8 cellular contexts compared by ENCODE assay signal in the genomic region with DNA sequence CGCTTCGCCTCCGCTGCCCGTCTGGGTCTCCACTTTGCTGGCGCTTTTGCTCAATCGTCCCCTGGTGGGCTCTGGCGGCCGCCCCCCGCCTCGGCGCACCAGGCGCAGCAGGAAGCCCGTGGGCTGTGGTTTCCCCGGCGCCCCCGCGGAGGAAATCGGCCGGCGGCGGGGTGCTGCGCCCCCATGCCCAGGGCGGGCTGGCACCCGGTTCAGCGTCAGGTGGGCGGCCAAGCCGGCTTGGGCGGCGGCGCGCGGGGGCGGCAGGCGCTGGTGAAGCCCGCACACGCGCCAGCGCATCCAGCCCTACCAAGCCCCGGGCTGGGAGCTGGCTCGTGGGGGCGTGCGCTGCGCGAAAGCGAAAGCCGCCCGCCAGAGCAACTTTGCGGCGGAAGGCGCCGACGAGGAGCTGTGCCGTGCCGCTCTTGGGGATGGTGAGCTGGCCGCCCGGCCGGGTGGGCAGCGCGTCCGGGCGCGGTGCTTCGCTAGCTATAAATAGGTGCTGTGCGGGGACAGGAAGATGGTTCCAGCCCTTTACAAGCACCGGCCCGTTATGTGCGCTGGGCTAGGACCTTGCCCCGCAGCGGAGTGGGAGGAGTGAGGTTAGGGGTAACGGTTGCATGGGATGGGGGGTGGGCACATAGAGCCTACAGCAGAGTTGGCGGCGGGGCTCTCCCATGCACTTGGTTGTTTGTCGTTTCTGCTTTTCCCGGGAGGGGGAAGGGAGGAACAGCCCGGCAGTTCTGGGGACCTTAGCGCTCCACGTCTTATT. TPM values are rescaled to one million over a fixed set of nuclear protein-coding genes. Genes with fewer than 3 reads are reported as not detected.
DNase-seq lines count a peak whose midpoint lies in the region; ATAC-seq, FAIRE-seq and TF ChIP-seq lines count a peak whose summit lies in the region.

No MANE protein-coding gene starts in this region.

- CTCF ChIA-PET in A549 (lab: Yijun Ruan, JAX), result interaction anchor here (0.9 to 6.8 kb wide), 29 partner anchors 9 to 279 kb away, joined by 3 to 75 read pairs (median 4); partner anchors contain the start of genes CABIN1 and SUSD2

- no peak for TF ChIP-seq RAD21 in A549 (conservative IDR thresholded peaks at IDR 0.05 in 1 of 2, IDR thresholded peaks at IDR 0.05 in 1 of 2)

- 6% methylated on average over 12 of the region's 77 CpGs for WGBS in A549 (ENCODE audit: missing lambda C conversion rate)

- peaks cover 14% of the 10 kb centered on the region for H3K4me1 ChIP-seq in A549

- H3K9me3 ChIP-seq in A549 (no peaks in the 10 kb centered on the region), WERI-Rb-1 (ENCODE audit: severe bottlenecking) (no peaks in the 10 kb centered on the region)

- H3K27me3 ChIP-seq in WERI-Rb-1 (ENCODE audit: insufficient read depth, low read depth, severe bottlenecking) (no peaks in the 10 kb centered on the region), bronchial epithelial cell (ENCODE audit: control insufficient read depth, insufficient read depth, low read length) (no peaks in the 10 kb centered on the region)

- TF ChIP-seq POLR2A in A549 (IDR thresholded peaks at IDR 0.05; ENCODE audit: low read length) (no peak), GM18951 (IDR thresholded peaks at IDR 0.05; ENCODE audit: extremely low read depth, insufficient read depth, insufficient read length) (peak; percentile 20)

- H3K36me3 ChIP-seq in WERI-Rb-1, result peaks cover 29% of the 10 kb centered on the region
- H3K36me3 ChIP-seq in bronchial epithelial cell (ENCODE audit: control insufficient read depth, insufficient read depth, low read length), result peaks cover 1% of the 10 kb centered on the region

- in situ Hi-C loops in GM18951 (cut with MboI; ENCODE audit: low sequenced_read_pairs, unreplicated experiment), result no loop called here

- POLR2A ChIA-PET in A549 (lab: Yijun Ruan, JAX), result interaction anchor here (1.2 to 1.6 kb wide), 2 partner anchors 10 to 145 kb away, joined by 3 to 7 read pairs; partner anchors contain the start of gene CABIN1

- H3K27ac ChIP-seq in A549 (peak overlapping the region; percentile 79 to 96), WERI-Rb-1 (peak overlapping the region; percentile 81)

- TF ChIP-seq CTCF in A549 (IDR thresholded peaks at IDR 0.05) (no peak), WERI-Rb-1 (IDR thresholded peaks at IDR 0.05; ENCODE audit: low read depth, low read length) (no peak), bronchial epithelial cell (IDR thresholded peaks at IDR 0.05; ENCODE audit: insufficient read depth, low read length, severe bottlenecking) (no peak)

- H3K4me3 ChIP-seq in A549 (peak overlapping the region; percentile 83), WERI-Rb-1 (ENCODE audit: low read depth, low read length) (peak overlapping the region; percentile 41), bronchial epithelial cell (ENCODE audit: low read depth, low read length) (peak overlapping the region; percentile 38)

- no peak for DNase-seq in A549 (ENCODE audit: low read depth in 1 of 2, low spot score in 1 of 2)
- DNase-seq in HK-2 (ENCODE audit: unreplicated experiment), result peak; percentile 32
- no peak for DNase-seq in WERI-Rb-1
- DNase-seq in bronchial epithelial cell (ENCODE audit: low read depth), result no peak
- DNase-seq in left kidney (ENCODE audit: low read depth, low spot score), result peak; percentile 75
- DNase-seq in stimulated activated CD4-positive, alpha-beta T cell treated with anti-CD3 and anti-CD28 coated beads, Interleukin-4, amount 100 ng/mL, for 48 hours (ENCODE audit: low read depth in 2 of 2), result peak; percentile 49 to 55
- no peak for DNase-seq in NCI-H345 (lab: John Stamatoyannopoulos, UW)

- no peak for FAIRE-seq in A549 (lab: Jason Lieb, UNC)
- no peak for FAIRE-seq in bronchial epithelial cell (lab: Jason Lieb, UNC)

- TF ChIP-seq EP300 in A549 (IDR thresholded peaks at IDR 0.05), result no peak

- peak; percentile 51 to 57 for ATAC-seq in A549

- H3K4me2 ChIP-seq in A549, result peak overlapping the region; percentile 92

TF ChIP-seq in A549, 52 proteins besides CTCF, POLR2A, EP300 and RAD21:
- TF ChIP-seq HDAC2 (IDR thresholded peaks at IDR 0.05) (peak; percentile 25; the same call in 1 of the 2 replicates), ZC3H11A (IDR thresholded peaks at IDR 0.05) (no peak)

RNA-seq across cellular contexts. Expression of gene SUSD2, which starts 25.0 kb away (rescaled TPM):
- polyA plus RNA-seq in A549 (2011; rRNA removed) (12.4 and 12.7 TPM in 2 replicates), A549 (2017; fragmentation: RNase III; extraction: RNeasy Plus Mini Kit Qiagen cat#74134 plus additional on column Dnase treatment) (51.4 to 60.9 TPM (median 51.9 TPM) in 3 replicates)
- 12.0 and 14.3 TPM in 2 replicates for polyA plus RNA-seq in A549 (2012; cell fraction: cytosol; rRNA removed)
- polyA plus RNA-seq in A549 (2012; cell fraction: nucleus; rRNA removed), result 49.1 and 70.7 TPM in 2 replicates
- polyA minus RNA-seq in A549 (2011; rRNA and poly(A)+ RNA removed), result 9.4 and 12.1 TPM in 2 replicates
- total RNA-seq in bronchial epithelial cell, result under 0.01 and 0.13 TPM in 2 replicates

Comparison
In these comparisons a context has a peak if more than half of its experiments do, and no peak if none do; other contexts are left out.
1. DNase-seq: peak in HK-2 (single experiment), left kidney (single experiment) and stimulated activated CD4-positive, alpha-beta T cell treated with anti-CD3 and anti-CD28 coated beads, Interleukin-4, amount 100 ng/mL, for 48 hours (2 of 2); none in A549 (0 of 2), WERI-Rb-1 (single experiment), bronchial epithelial cell (single experiment) and NCI-H345 (single experiment).
2. Peak in every context shown above with its lines, with median percentiles within 50 percentile points of each other: H3K4me3 ChIP-seq.